In genomic region chr12:124730455-124730932, GRCh38 we compare ENCODE assay signal across 1 cellular context.
TF ChIP-seq lines count a peak whose summit lies in the region.

No MANE protein-coding gene starts in this region.

TF ChIP-seq in liver, 16 proteins besides CTCF, POLR2A, EP300 and RAD21 (continued from another document):
- TF ChIP-seq, protein P1, sequence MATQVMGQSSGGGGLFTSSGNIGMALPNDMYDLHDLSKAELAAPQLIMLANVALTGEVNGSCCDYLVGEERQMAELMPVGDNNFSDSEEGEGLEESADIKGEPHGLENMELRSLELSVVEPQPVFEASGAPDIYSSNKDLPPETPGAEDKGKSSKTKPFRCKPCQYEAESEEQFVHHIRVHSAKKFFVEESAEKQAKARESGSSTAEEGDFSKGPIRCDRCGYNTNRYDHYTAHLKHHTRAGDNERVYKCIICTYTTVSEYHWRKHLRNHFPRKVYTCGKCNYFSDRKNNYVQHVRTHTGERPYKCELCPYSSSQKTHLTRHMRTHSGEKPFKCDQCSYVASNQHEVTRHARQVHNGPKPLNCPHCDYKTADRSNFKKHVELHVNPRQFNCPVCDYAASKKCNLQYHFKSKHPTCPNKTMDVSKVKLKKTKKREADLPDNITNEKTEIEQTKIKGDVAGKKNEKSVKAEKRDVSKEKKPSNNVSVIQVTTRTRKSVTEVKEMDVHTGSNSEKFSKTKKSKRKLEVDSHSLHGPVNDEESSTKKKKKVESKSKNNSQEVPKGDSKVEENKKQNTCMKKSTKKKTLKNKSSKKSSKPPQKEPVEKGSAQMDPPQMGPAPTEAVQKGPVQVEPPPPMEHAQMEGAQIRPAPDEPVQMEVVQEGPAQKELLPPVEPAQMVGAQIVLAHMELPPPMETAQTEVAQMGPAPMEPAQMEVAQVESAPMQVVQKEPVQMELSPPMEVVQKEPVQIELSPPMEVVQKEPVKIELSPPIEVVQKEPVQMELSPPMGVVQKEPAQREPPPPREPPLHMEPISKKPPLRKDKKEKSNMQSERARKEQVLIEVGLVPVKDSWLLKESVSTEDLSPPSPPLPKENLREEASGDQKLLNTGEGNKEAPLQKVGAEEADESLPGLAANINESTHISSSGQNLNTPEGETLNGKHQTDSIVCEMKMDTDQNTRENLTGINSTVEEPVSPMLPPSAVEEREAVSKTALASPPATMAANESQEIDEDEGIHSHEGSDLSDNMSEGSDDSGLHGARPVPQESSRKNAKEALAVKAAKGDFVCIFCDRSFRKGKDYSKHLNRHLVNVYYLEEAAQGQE (IDR thresholded peaks at IDR 0.05) = no peak
- TF ChIP-seq MAX (IDR thresholded peaks at IDR 0.05) = no peak
TF ChIP-seq in liver: peak in this region for 5.
